ENCODE assay signal across 21 cellular contexts in genomic region chr4:107258359-107258758, GRCh38.
DNase-seq lines count a peak whose midpoint lies in the region; ATAC-seq, FAIRE-seq and TF ChIP-seq lines count a peak whose summit lies in the region.
"Had no signal": no experiment of that assay in that cellular context is flagged by ENCODE, and none has a peak within 500 bp of the region (broad histone marks: within the 10 kb centered on the region; RNA-seq: fewer than 3 reads in every experiment).

No MANE protein-coding gene starts in this region.

- no peaks in the 10 kb centered on the region for H3K9me1 ChIP-seq in keratinocyte (ENCODE audit: control insufficient read depth, extremely low read depth, insufficient read depth, low read length)

- H4K20me1 ChIP-seq in keratinocyte (ENCODE audit: control insufficient read depth, extremely low read depth, insufficient read depth, low read length) = no peaks in the 10 kb centered on the region

- dilution Hi-C loops in keratinocyte (cut with MboI; ENCODE audit: extremely low pct_ligation_motif_present, low sequenced_read_pairs) = no loop called here

- H3K9me3 ChIP-seq in keratinocyte (ENCODE audit: control insufficient read depth, low read depth, low read length) (no peaks in the 10 kb centered on the region), esophagus muscularis mucosa (no peaks in the 10 kb centered on the region)
- H3K9me3 ChIP-seq: adrenal gland, testis had no signal

- TF ChIP-seq CTCF in astrocyte of the spinal cord (IDR thresholded peaks at IDR 0.05; ENCODE audit: low read depth, low read length) (no peak), keratinocyte (optimal IDR thresholded peaks at IDR 0.05 in 1 of 3, IDR thresholded peaks at IDR 0.05 in 1 of 3, conservative IDR thresholded peaks at IDR 0.05 in 1 of 3; ENCODE audit: extremely low read depth in 1 of 3, insufficient read depth in 2 of 3, low read length in 3 of 3) (no peak), esophagus muscularis mucosa (IDR thresholded peaks at IDR 0.05) (no peak)

- H3K36me3 ChIP-seq in keratinocyte (ENCODE audit: control insufficient read depth in 2 of 2, extremely low read depth in 1 of 2, insufficient read depth in 2 of 2, low read length in 2 of 2) (no peaks in the 10 kb centered on the region), esophagus muscularis mucosa (no peaks in the 10 kb centered on the region)
- H3K36me3 ChIP-seq: adrenal gland had no signal

- no peaks in the 10 kb centered on the region for H3K27me3 ChIP-seq in keratinocyte (ENCODE audit: control insufficient read depth, extremely low read depth, insufficient read depth, low read length)
- no peaks in the 10 kb centered on the region for H3K27me3 ChIP-seq in esophagus muscularis mucosa
- H3K27me3 ChIP-seq: adrenal gland, testis had no signal

- H3K4me3 ChIP-seq in astrocyte of the spinal cord (ENCODE audit: low read depth, low read length) = no peak overlapping the region
- no peak overlapping the region for H3K4me3 ChIP-seq in keratinocyte (ENCODE audit: control insufficient read depth in 2 of 3, extremely low read depth in 1 of 3, insufficient read depth in 2 of 3, low read depth in 1 of 3, low read length in 3 of 3)
- no peak overlapping the region for H3K4me3 ChIP-seq in esophagus muscularis mucosa
- H3K4me3 ChIP-seq: adrenal gland, K562, lung, SK-N-MC, testis had no signal

- H3K4me1 ChIP-seq in keratinocyte (ENCODE audit: control insufficient read depth, extremely low read depth, insufficient read depth, low read length) (peaks cover 24% of the 10 kb centered on the region), esophagus muscularis mucosa (no peaks in the 10 kb centered on the region)
- H3K4me1 ChIP-seq: testis had no signal

- H3K27ac ChIP-seq in keratinocyte (ENCODE audit: control insufficient read depth, insufficient read depth, low read length) (no peak overlapping the region), esophagus muscularis mucosa (replicated peaks in 1 of 4) (no peak overlapping the region)
- H3K27ac ChIP-seq: adrenal gland, SK-N-MC, testis had no signal

- ATAC-seq in left colon = no peak
- ATAC-seq: K562 had no signal

- no peak for TF ChIP-seq POLR2A in esophagus muscularis mucosa (IDR thresholded peaks at IDR 0.05; ENCODE audit: low read depth)

- H3K4me2 ChIP-seq in keratinocyte (ENCODE audit: control insufficient read depth, extremely low read depth, insufficient read depth, low read depth, low read length) = no peak overlapping the region

- no peak overlapping the region for H2AFZ ChIP-seq in keratinocyte (ENCODE audit: control insufficient read depth, low read length)

- TF ChIP-seq EP300 in esophagus muscularis mucosa (IDR thresholded peaks at IDR 0.05) = no peak

- no peaks in the 10 kb centered on the region for H3K79me2 ChIP-seq in keratinocyte (ENCODE audit: control insufficient read depth, insufficient read depth, low read length)

- peak; percentile 93 for FAIRE-seq in keratinocyte (lab: Jason Lieb, UNC)
- FAIRE-seq: D721Med, K562 had no signal

- intact Hi-C loops in esophagus muscularis mucosa (cut with DNase I) (no loop called here), left colon (cut with DNase I, micrococcal nuclease) (no loop called here)

- DNase-seq in AG08395 (ENCODE audit: low spot score) = peak; percentile 58
- DNase-seq in HT1080 (ENCODE audit: low read depth) = peak; percentile 95
- DNase-seq in astrocyte of the spinal cord (ENCODE audit: low read depth, low spot score) = peak; percentile 75
- no peak for DNase-seq in keratinocyte (ENCODE audit: low read depth, low spot score)
- no peak for DNase-seq in NCI-H1436 (lab: John Stamatoyannopoulos, UW)
- no peak for DNase-seq in esophagus muscularis mucosa (ENCODE audit: extremely low spot score)
- no peak for DNase-seq in C1 segment of cervical spinal cord (lab: John Stamatoyannopoulos, UW)
- DNase-seq in left colon = no peak
- DNase-seq: ACHN; activated CD4-positive, alpha-beta memory T cell treated with anti-CD3 and anti-CD28 coated beads, Interleukin-2, amount 10 ng/mL, durations not matched to agents 7 days and 5 days; adrenal gland; erythroblast; NCI-H1417; NCI-H446; nephron progenitor cell; stimulated activated CD4-positive, alpha-beta T cell treated with anti-CD3 and anti-CD28 coated beads, Interleukin-2, amount 100 ng/mL, for 24 hours; testis had no signal

- in situ Hi-C loops in astrocyte of the spinal cord (cut with HindIII; ENCODE audit: low sequenced_read_pairs) = no loop called here

- no peak overlapping the region for H3K9ac ChIP-seq in keratinocyte (ENCODE audit: control insufficient read depth, extremely low read depth, insufficient read depth, low read length)

- 90% methylated on average over 2 of the region's 2 CpGs for WGBS in esophagus muscularis mucosa

Comparison
In these comparisons a context has a peak if more than half of its experiments do, and no peak if none do; other contexts are left out.
1. DNase-seq: peak in AG08395 (single experiment), HT1080 (single experiment) and astrocyte of the spinal cord (single experiment); none in keratinocyte (single experiment), NCI-H1436 (single experiment), esophagus muscularis mucosa (single experiment), C1 segment of cervical spinal cord (0 of 14) and left colon (0 of 2).